Comparison of ENCODE assay signal across 7 cellular contexts in genomic region chr2:12717191-12717987, GRCh38. TPM values are rescaled to one million over a fixed set of nuclear protein-coding genes. Genes with fewer than 3 reads are reported as not detected.
DNase-seq lines count a peak whose midpoint lies in the region; ATAC-seq and TF ChIP-seq lines count a peak whose summit lies in the region.

No MANE protein-coding gene starts in this region.

- in situ Hi-C loops in GM13976 (cut with MboI; ENCODE audit: low sequenced_read_pairs, unreplicated experiment): loop anchor here (25.0 kb wide), 1 partner anchor 880 kb away; no protein-coding TSS in a partner anchor

- peak overlapping the region; percentile 82 for H3K4me2 ChIP-seq in KMS-11

- H3K36me3 ChIP-seq in KMS-11 (ENCODE audit: insufficient read depth) (no peaks in the 10 kb centered on the region), adipocyte (ENCODE audit: control insufficient read depth, insufficient read depth, low read length, severe bottlenecking) (no peaks in the 10 kb centered on the region), heart left ventricle (peaks cover 0 to 5% (median 0%) of the 10 kb centered on the region in 9 donors), prostate gland (no peaks in the 10 kb centered on the region)

- H3K27me3 ChIP-seq in KMS-11 (ENCODE audit: insufficient read depth, low read depth) (peaks cover 10% of the 10 kb centered on the region), adipocyte (replicated peaks; ENCODE audit: control insufficient read depth, insufficient read depth, low read length) (no peaks in the 10 kb centered on the region), heart left ventricle (no peaks in the 10 kb centered on the region), prostate gland (replicated peaks; ENCODE audit: insufficient read depth) (no peaks in the 10 kb centered on the region)

- H2AFZ ChIP-seq in KMS-11 (ENCODE audit: low read depth): peak overlapping the region; percentile 94

- peaks cover 7% of the 10 kb centered on the region for H3K4me1 ChIP-seq in KMS-11 (ENCODE audit: low read depth, poor library complexity, severe bottlenecking)
- H3K4me1 ChIP-seq in adipocyte (ENCODE audit: control insufficient read depth, insufficient read depth, low read length): peaks cover 43% of the 10 kb centered on the region
- peaks cover 0 to 47% (median 30%) of the 10 kb centered on the region in 12 donors for H3K4me1 ChIP-seq in heart left ventricle
- no peaks in the 10 kb centered on the region for H3K4me1 ChIP-seq in prostate gland (replicated peaks)

- H3K9me3 ChIP-seq in adipocyte (ENCODE audit: control insufficient read depth, low read length) (no peaks in the 10 kb centered on the region), heart left ventricle (no peaks in the 10 kb centered on the region), prostate gland (no peaks in the 10 kb centered on the region)

- intact Hi-C loops in heart left ventricle (cut with DNase I) (loop anchor here (1.0 to 10.0 kb wide), 33 partner anchors 90 to 890 kb away; no protein-coding TSS in a partner anchor), prostate gland (cut with DNase I) (loop anchor here (2.0 to 10.0 kb wide), 8 partner anchors 70 to 855 kb away; no protein-coding TSS in a partner anchor)

- no peaks in the 10 kb centered on the region for H4K20me1 ChIP-seq in KMS-11 (ENCODE audit: insufficient read depth)

- peak overlapping the region; percentile 76 for H3K4me3 ChIP-seq in KMS-11 (IDR thresholded peaks at IDR 0.05; ENCODE audit: insufficient read depth, low read depth, low read length)
- peak overlapping the region; percentile 89 for H3K4me3 ChIP-seq in adipocyte (ENCODE audit: low read length)
- peak overlapping the region; percentile 68 to 97 (median 87) for H3K4me3 ChIP-seq in heart left ventricle
- peak overlapping the region; percentile 56 to 71 for H3K4me3 ChIP-seq in prostate gland

- H3K9ac ChIP-seq in KMS-11 (peak overlapping the region; percentile 35; the same call in 1 of the 2 replicates), adipocyte (ENCODE audit: low read length) (peak overlapping the region; percentile 92)

- H3K27ac ChIP-seq in KMS-11: no peak overlapping the region
- peak overlapping the region; percentile 90 to 100 (median 96) for H3K27ac ChIP-seq in heart left ventricle
- peak overlapping the region; percentile 86 to 88 for H3K27ac ChIP-seq in prostate gland

- no peaks in the 10 kb centered on the region for H3K79me2 ChIP-seq in KMS-11 (ENCODE audit: insufficient read depth, low read depth)

- 0 to 1% (median 0%) methylated on average over 57 to 72 of the region's 72 CpGs for WGBS in heart left ventricle, 4 donors
- under 1% methylated on average over 72 of the region's 72 CpGs for WGBS in prostate gland

- DNase-seq in GM13976 (ENCODE audit: low spot score) (peak; percentile 69), SKM-1 (lab: John Stamatoyannopoulos, UW; ENCODE audit: unreplicated experiment) (peak; percentile 25), adipocyte (ENCODE audit: low read depth) (peak; percentile 88), heart left ventricle (peak; percentile 61 to 85 (median 69)), prostate gland (ENCODE audit: low spot score) (peak; percentile 54), HT-29 (ENCODE audit: low spot score) (no peak)

- ATAC-seq in heart left ventricle: peak in 3 of 4 donors; percentile 32 to 47 (median 42)

- peak in 1 of 2 donors; percentile 60 for TF ChIP-seq POLR2A in heart left ventricle (IDR thresholded peaks at IDR 0.05)
- no peak for TF ChIP-seq POLR2A in prostate gland (IDR thresholded peaks at IDR 0.05)

- TF ChIP-seq CTCF in GM13976 (IDR thresholded peaks at IDR 0.05; ENCODE audit: borderline replicate concordance, control extremely low read depth, extremely low read depth, insufficient read depth, missing control alignments): no peak
- TF ChIP-seq CTCF in KMS-11 (conservative IDR thresholded peaks at IDR 0.05; ENCODE audit: low read depth, low read length): peak; percentile 50
- peak; percentile 8 to 67 (median 50) for TF ChIP-seq CTCF in heart left ventricle (IDR thresholded peaks at IDR 0.05)
- TF ChIP-seq CTCF in prostate gland (IDR thresholded peaks at IDR 0.05): peak in 3 of 4 experiments; percentile 38 to 47 (median 43)

RNA-seq across cellular contexts. Expression of gene TRIB2, which starts 0.7 kb away (rescaled TPM):
- total RNA-seq in heart left ventricle (100 to 1,000 TPM in 1 of 9 donors, 10 to 100 TPM in 8; 34.3 to 140 (median 41.4) TPM), prostate gland (100 to 1,000 TPM in 1 of 2 donors, 10 to 100 TPM in 1; 72.3 to 205 TPM)
- 10 to 100 TPM; 31.2 to 45.3 TPM for polyA plus RNA-seq in heart left ventricle
- 5.7 and 8.6 TPM in 2 replicates for total RNA-seq in HT-29 (2014; rRNA removed; shearing (Covaris generic))
